In the genomic region with DNA sequence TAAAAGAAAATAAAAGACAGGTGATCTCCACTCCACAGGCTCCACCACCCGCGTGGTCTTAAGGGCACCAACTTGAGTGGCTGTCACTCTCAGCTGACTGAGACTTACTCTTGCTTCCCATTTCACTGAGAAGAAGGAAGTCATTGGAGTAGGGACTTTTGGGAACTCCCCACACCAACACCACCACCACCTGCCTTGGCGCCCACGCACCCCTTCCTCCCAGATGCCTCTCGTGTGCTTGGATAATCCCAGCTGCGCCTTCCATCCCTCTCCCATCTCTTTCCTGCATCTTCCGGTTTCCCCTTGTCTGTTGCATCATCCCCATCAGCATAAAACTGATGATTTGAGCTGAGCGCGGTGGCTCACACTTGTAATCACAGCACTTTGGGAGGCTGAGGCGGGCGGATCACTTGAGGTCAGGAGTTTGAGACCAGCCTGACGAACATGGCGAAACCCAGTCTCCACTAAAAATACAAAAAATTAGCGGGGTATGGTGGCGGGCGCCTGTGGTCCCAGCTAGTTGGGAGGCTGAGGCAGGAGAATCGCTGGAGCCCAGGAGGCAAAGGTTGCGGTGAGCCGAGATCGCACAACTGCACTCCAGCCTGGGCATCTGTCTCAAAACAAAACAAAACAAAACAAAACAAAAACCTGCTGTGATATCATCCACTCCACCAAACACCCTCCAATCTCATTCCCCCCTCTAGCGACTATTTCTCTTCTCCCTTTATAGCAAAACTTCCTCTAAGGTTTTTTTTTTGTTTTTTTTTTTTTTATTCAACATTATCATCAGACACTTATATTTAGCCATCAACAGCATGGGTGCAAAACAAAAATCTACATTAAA, we compare ENCODE assay signal across 1 cellular context.
TF ChIP-seq lines count a peak whose summit lies in the region.

No MANE protein-coding gene starts in this region.

TF ChIP-seq in GM12878, 131 proteins besides CTCF, POLR2A, EP300 and RAD21 (continues in another document):
- TF ChIP-seq ZBTB40 (IDR thresholded peaks at IDR 0.05; ENCODE audit: borderline replicate concordance) (peak; percentile 77), E2F8 (IDR thresholded peaks at IDR 0.05; ENCODE audit: low read depth, partially characterized antibody) (no peak), ATF7 (IDR thresholded peaks at IDR 0.05; ENCODE audit: low read depth) (peak; percentile 82), EGR1 (IDR thresholded peaks at IDR 0.05; ENCODE audit: borderline replicate concordance in 1 of 2, low read depth in 2 of 2, low read length in 2 of 2) (peak in 1 of 2 experiments; percentile 64; a peak in 1 of 3 replicates), ZSCAN29 (IDR thresholded peaks at IDR 0.05) (no peak), SMC3 (IDR thresholded peaks at IDR 0.05; ENCODE audit: borderline replicate concordance, low read length) (peak; percentile 23; the same call in 1 of the 2 replicates), LARP7 (IDR thresholded peaks at IDR 0.05) (no peak), TCF7 (IDR thresholded peaks at IDR 0.05; ENCODE audit: borderline replicate concordance) (no peak), ZNF622 (IDR thresholded peaks at IDR 0.05) (no peak), RUNX3 (IDR thresholded peaks at IDR 0.05; ENCODE audit: low read length) (no peak), ZBED1 (IDR thresholded peaks at IDR 0.05; ENCODE audit: borderline replicate concordance) (no peak), POU2F2 (IDR thresholded peaks at IDR 0.05; ENCODE audit: borderline replicate concordance, low read depth, low read length) (no peak), GATAD2B (conservative IDR thresholded peaks at IDR 0.05; ENCODE audit: low read depth) (0 out of 2 replicates have a peak, but pooled peaks have one; percentile 14), HDAC6 (IDR thresholded peaks at IDR 0.05; ENCODE audit: unreplicated experiment) (no peak), HSF1 (IDR thresholded peaks at IDR 0.05; ENCODE audit: low read depth, low read length) (no peak), IKZF2 (IDR thresholded peaks at IDR 0.05) (peak; percentile 28 to 51; a peak in 3 of 4 replicates), RELB (IDR thresholded peaks at IDR 0.05; ENCODE audit: low read depth) (no peak), MTA3 (IDR thresholded peaks at IDR 0.05; ENCODE audit: borderline replicate concordance, low read length) (no peak), ZNF274 (IDR thresholded peaks at IDR 0.05; ENCODE audit: insufficient read depth, insufficient read length) (no peak), FOS (IDR thresholded peaks at IDR 0.05; ENCODE audit: borderline replicate concordance, extremely low read depth, insufficient read length) (no peak), SUPT20H (IDR thresholded peaks at IDR 0.05; ENCODE audit: borderline replicate concordance, control insufficient read depth, low read depth, low read length) (no peak), CREM (IDR thresholded peaks at IDR 0.05; ENCODE audit: low read depth) (no peak), ZNF384 (IDR thresholded peaks at IDR 0.05; ENCODE audit: borderline replicate concordance, low read depth, low read length) (peak; percentile 87; the same call in 1 of the 2 replicates), BACH1 (IDR thresholded peaks at IDR 0.05; ENCODE audit: borderline replicate concordance) (no peak), EZH2 (IDR thresholded peaks at IDR 0.05; ENCODE audit: borderline replicate concordance, control insufficient read depth, low read depth, low read length) (no peak), SPI1 (IDR thresholded peaks at IDR 0.05; ENCODE audit: borderline replicate concordance, insufficient read depth, low read depth, low read length) (peak; percentile 35; the same call in 1 of the 2 replicates), DPF2 (IDR thresholded peaks at IDR 0.05) (0 out of 2 replicates have a peak, but pooled peaks have one; percentile 10), FOXK2 (IDR thresholded peaks at IDR 0.05) (no peak), MTA2 (IDR thresholded peaks at IDR 0.05; ENCODE audit: low read depth) (no peak; the same call in 1 of the 2 replicates), YBX1 (IDR thresholded peaks at IDR 0.05) (no peak), TCF12 (IDR thresholded peaks at IDR 0.05; ENCODE audit: low read depth, low read length) (0 out of 2 replicates have a peak, but pooled peaks have one; percentile 44), RCOR1 (conservative IDR thresholded peaks at IDR 0.05; ENCODE audit: low read depth, low read length) (no peak), CHD4 (IDR thresholded peaks at IDR 0.05) (no peak), HDGF (IDR thresholded peaks at IDR 0.05) (no peak), TAF1 (IDR thresholded peaks at IDR 0.05; ENCODE audit: borderline replicate concordance, low read depth, low read length) (no peak), IKZF1 (conservative IDR thresholded peaks at IDR 0.05) (peak; percentile 69), SMARCA5 (IDR thresholded peaks at IDR 0.05) (no peak), BMI1 (IDR thresholded peaks at IDR 0.05; ENCODE audit: borderline replicate concordance) (no peak), CEBPB (IDR thresholded peaks at IDR 0.05; ENCODE audit: borderline replicate concordance in 1 of 2, low read depth in 2 of 2, low read length in 2 of 2) (no peak), NRF1 (conservative IDR thresholded peaks at IDR 0.05; ENCODE audit: low read depth, low read length) (no peak), CBX3 (IDR thresholded peaks at IDR 0.05; ENCODE audit: borderline replicate concordance, low read depth) (no peak)
- TF ChIP-seq, protein P1, sequence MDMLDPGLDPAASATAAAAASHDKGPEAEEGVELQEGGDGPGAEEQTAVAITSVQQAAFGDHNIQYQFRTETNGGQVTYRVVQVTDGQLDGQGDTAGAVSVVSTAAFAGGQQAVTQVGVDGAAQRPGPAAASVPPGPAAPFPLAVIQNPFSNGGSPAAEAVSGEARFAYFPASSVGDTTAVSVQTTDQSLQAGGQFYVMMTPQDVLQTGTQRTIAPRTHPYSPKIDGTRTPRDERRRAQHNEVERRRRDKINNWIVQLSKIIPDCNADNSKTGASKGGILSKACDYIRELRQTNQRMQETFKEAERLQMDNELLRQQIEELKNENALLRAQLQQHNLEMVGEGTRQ (IDR thresholded peaks at IDR 0.05; ENCODE audit: borderline replicate concordance, low read depth, low read length) = no peak
- TF ChIP-seq, protein P2, sequence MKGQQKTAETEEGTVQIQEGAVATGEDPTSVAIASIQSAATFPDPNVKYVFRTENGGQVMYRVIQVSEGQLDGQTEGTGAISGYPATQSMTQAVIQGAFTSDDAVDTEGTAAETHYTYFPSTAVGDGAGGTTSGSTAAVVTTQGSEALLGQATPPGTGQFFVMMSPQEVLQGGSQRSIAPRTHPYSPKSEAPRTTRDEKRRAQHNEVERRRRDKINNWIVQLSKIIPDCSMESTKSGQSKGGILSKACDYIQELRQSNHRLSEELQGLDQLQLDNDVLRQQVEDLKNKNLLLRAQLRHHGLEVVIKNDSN (IDR thresholded peaks at IDR 0.05; ENCODE audit: borderline replicate concordance, extremely low read length, insufficient read depth, low read depth, low read length) = no peak
- TF ChIP-seq, protein P3, sequence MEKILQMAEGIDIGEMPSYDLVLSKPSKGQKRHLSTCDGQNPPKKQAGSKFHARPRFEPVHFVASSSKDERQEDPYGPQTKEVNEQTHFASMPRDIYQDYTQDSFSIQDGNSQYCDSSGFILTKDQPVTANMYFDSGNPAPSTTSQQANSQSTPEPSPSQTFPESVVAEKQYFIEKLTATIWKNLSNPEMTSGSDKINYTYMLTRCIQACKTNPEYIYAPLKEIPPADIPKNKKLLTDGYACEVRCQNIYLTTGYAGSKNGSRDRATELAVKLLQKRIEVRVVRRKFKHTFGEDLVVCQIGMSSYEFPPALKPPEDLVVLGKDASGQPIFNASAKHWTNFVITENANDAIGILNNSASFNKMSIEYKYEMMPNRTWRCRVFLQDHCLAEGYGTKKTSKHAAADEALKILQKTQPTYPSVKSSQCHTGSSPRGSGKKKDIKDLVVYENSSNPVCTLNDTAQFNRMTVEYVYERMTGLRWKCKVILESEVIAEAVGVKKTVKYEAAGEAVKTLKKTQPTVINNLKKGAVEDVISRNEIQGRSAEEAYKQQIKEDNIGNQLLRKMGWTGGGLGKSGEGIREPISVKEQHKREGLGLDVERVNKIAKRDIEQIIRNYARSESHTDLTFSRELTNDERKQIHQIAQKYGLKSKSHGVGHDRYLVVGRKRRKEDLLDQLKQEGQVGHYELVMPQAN (conservative IDR thresholded peaks at IDR 0.05) = 0 out of 2 replicates have a peak, but pooled peaks have one; percentile 2
- TF ChIP-seq, protein P4, sequence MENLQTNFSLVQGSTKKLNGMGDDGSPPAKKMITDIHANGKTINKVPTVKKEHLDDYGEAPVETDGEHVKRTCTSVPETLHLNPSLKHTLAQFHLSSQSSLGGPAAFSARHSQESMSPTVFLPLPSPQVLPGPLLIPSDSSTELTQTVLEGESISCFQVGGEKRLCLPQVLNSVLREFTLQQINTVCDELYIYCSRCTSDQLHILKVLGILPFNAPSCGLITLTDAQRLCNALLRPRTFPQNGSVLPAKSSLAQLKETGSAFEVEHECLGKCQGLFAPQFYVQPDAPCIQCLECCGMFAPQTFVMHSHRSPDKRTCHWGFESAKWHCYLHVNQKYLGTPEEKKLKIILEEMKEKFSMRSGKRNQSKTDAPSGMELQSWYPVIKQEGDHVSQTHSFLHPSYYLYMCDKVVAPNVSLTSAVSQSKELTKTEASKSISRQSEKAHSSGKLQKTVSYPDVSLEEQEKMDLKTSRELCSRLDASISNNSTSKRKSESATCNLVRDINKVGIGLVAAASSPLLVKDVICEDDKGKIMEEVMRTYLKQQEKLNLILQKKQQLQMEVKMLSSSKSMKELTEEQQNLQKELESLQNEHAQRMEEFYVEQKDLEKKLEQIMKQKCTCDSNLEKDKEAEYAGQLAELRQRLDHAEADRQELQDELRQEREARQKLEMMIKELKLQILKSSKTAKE (IDR thresholded peaks at IDR 0.05; ENCODE audit: low read depth, poor library complexity, severe bottlenecking) = no peak
